ENCODE assay signal across 28 cellular contexts in genomic region chr9:77832647-77833046, GRCh38.
"Had no signal": no experiment of that assay in that cellular context is flagged by ENCODE, and none has a peak within 500 bp of the region (broad histone marks: within the 10 kb centered on the region; RNA-seq: fewer than 3 reads in every experiment).

No MANE protein-coding gene starts in this region.

- H3K27ac Mint-ChIP-seq: activated CD4-positive, alpha-beta T cell treated with anti-CD3 and anti-CD28 coated beads, Interleukin-2, amount 10 ng/mL, durations not matched to agents 7 days and 5 days; activated CD8-positive, alpha-beta T cell treated with anti-CD3 and anti-CD28 coated beads, Interleukin-2, amount 10 ng/mL, durations not matched to agents 7 days and 5 days; activated naive CD8-positive, alpha-beta T cell treated with anti-CD3 and anti-CD28 coated beads, Interleukin-2, amount 10 ng/mL, durations not matched to agents 7 days and 5 days; activated T-cell treated with anti-CD3 and anti-CD28 coated beads, Interleukin-2, amount 50 U/mL, for 24 hours; activated T-helper 2 cell treated with anti-CD3 and anti-CD28 coated beads, Interferon-gamma antibody, Interleukin-2, Interleukin-4, amounts not matched to agents 10 μg/mL and 5 μg/mL and 100 μg/mL, durations not matched to agents 14 hours and 24 hours and 36 hours had no signal

- H3K4me3 ChIP-seq: ascending aorta, MG63, Peyer's patch, SJCRH30, SK-N-MC had no signal

- DNase-seq: activated CD4-positive, alpha-beta T cell treated with anti-CD3 and anti-CD28 coated beads, Interleukin-2, amount 10 ng/mL, durations not matched to agents 7 days and 5 days; activated CD4-positive, alpha-beta T cell treated with anti-CD3 and anti-CD28 coated beads, Interleukin-2, amount 50 U/mL, for 48 hours; activated CD8-positive, alpha-beta T cell treated with anti-CD3 and anti-CD28 coated beads, Interleukin-2, amount 10 ng/mL, durations not matched to agents 7 days and 5 days; activated gamma-delta T cell; activated naive CD4-positive, alpha-beta T cell treated with Interleukin-2 at 50 U/mL for 16 hours; activated naive CD8-positive, alpha-beta T cell treated with anti-CD3 and anti-CD28 coated beads, Interleukin-2, amount 10 ng/mL, durations not matched to agents 7 days and 5 days; activated T-cell treated with anti-CD3 and anti-CD28 coated beads, Interleukin-2, amount 50 U/mL, for 24 hours; amygdala; Kasumi-1; KG1; MG63; NCI-H1048; NCI-H1105 treated with DMSO at 0.1 percent for 48 hours; NCI-H1436; NCI-H1694; NCI-H1930; NCI-H2081 treated with DMSO at 0.1 percent for 48 hours; NCI-H226; NCI-H524 treated with DMSO at 0.1 percent for 48 hours; PC-3; Peyer's patch; SHP77; SJCRH30 had no signal

- H3K27ac ChIP-seq: Peyer's patch, RWPE1, SJCRH30, SK-N-MC had no signal

- H3K36me3 ChIP-seq: ascending aorta, MG63, Peyer's patch, SJCRH30 had no signal

- H3K27me3 ChIP-seq: ascending aorta, MG63, Peyer's patch, SJCRH30 had no signal

- H3K4me3 Mint-ChIP-seq: activated CD4-positive, alpha-beta T cell treated with anti-CD3 and anti-CD28 coated beads, Interleukin-2, amount 10 ng/mL, durations not matched to agents 7 days and 5 days; activated CD8-positive, alpha-beta T cell treated with anti-CD3 and anti-CD28 coated beads, Interleukin-2, amount 10 ng/mL, durations not matched to agents 7 days and 5 days; activated naive CD4-positive, alpha-beta T cell treated with anti-CD3 and anti-CD28 coated beads, Interleukin-2, amount 50 U/mL, for 24 hours; activated naive CD8-positive, alpha-beta T cell treated with anti-CD3 and anti-CD28 coated beads, Interleukin-2, amount 10 ng/mL, durations not matched to agents 7 days and 5 days; activated T-cell treated with anti-CD3 and anti-CD28 coated beads, Interleukin-2, amount 50 U/mL, for 24 hours had no signal

- ATAC-seq: activated CD8-positive, alpha-beta T cell treated with anti-CD3 and anti-CD28 coated beads, Interleukin-2, amount 10 ng/mL, durations not matched to agents 7 days and 5 days; PC-3 had no signal

- H3K9me3 Mint-ChIP-seq: activated naive CD4-positive, alpha-beta T cell treated with anti-CD3 and anti-CD28 coated beads, Interleukin-2, amount 50 U/mL, for 24 hours; activated naive CD8-positive, alpha-beta T cell treated with anti-CD3 and anti-CD28 coated beads, Interleukin-2, amount 10 ng/mL, durations not matched to agents 7 days and 5 days; activated T-cell treated with anti-CD3 and anti-CD28 coated beads, Interleukin-2, amount 50 U/mL, for 24 hours; activated T-helper 2 cell treated with anti-CD3 and anti-CD28 coated beads, Interferon-gamma antibody, Interleukin-2, Interleukin-4, amounts not matched to agents 10 μg/mL and 5 μg/mL and 100 μg/mL, durations not matched to agents 14 hours and 24 hours and 36 hours had no signal

- H3K36me3 Mint-ChIP-seq: activated naive CD4-positive, alpha-beta T cell treated with anti-CD3 and anti-CD28 coated beads, Interleukin-2, amount 50 U/mL, for 24 hours had no signal

- H3K9me3 ChIP-seq: ascending aorta, MG63, Peyer's patch, SJCRH30 had no signal

- H3K27me3 Mint-ChIP-seq: activated CD4-positive, alpha-beta T cell treated with anti-CD3 and anti-CD28 coated beads, Interleukin-2, amount 10 ng/mL, durations not matched to agents 7 days and 5 days; activated naive CD4-positive, alpha-beta T cell treated with anti-CD3 and anti-CD28 coated beads, Interleukin-2, amount 50 U/mL, for 24 hours; activated naive CD8-positive, alpha-beta T cell treated with anti-CD3 and anti-CD28 coated beads, Interleukin-2, amount 10 ng/mL, durations not matched to agents 7 days and 5 days; activated T-cell treated with anti-CD3 and anti-CD28 coated beads, Interleukin-2, amount 50 U/mL, for 24 hours had no signal

- H3K4me1 ChIP-seq: Peyer's patch had no signal
